In genomic region chr4:62528874-62529273, GRCh38 we compare ENCODE assay signal across 17 cellular contexts.
A peak's percentile ranks its signal among the peaks of the same experiment; 100 is the strongest.
DNase-seq lines count a peak whose midpoint lies in the region; ATAC-seq and TF ChIP-seq lines count a peak whose summit lies in the region.
"Had no signal": no experiment of that assay in that cellular context is flagged by ENCODE, and none has a peak within 500 bp of the region (broad histone marks: within the 10 kb centered on the region; RNA-seq: fewer than 3 reads in every experiment).

No MANE protein-coding gene starts in this region.

- H3K4me3 ChIP-seq in PC-3 (ENCODE audit: low read length) (no peak overlapping the region), epithelial cell of esophagus (ENCODE audit: low read length) (no peak overlapping the region), OCI-LY7 (ENCODE audit: low read depth, low read length, poor library complexity, severe bottlenecking) (no peak overlapping the region), trophoblast cell (ENCODE audit: low read depth, low read length) (no peak overlapping the region)
- H3K4me3 ChIP-seq: SJCRH30 had no signal

- DNase-seq in PC-3 (peak; percentile 33), epithelial cell of esophagus (ENCODE audit: low read depth) (peak; percentile 0), mesothelial cell of epicardium (ENCODE audit: low spot score in 2 of 2, unreplicated experiment in 2 of 2) (no peak), OCI-LY7 (ENCODE audit: low spot score) (no peak), Calu3 (no peak), trophoblast cell (no peak)
- DNase-seq: C1 segment of cervical spinal cord, COR-L47, DMS153, H7, Kasumi-1, NCI-H187 treated with DMSO at 0.1 percent for 48 hours, NCI-H446, NCI-H69, SJCRH30 had no signal

- no peak overlapping the region for H3K4ac ChIP-seq in trophoblast cell (ENCODE audit: low read depth, low read length)

- H2AK5ac ChIP-seq in trophoblast cell (ENCODE audit: low read length): no peak overlapping the region

- H3K9me3 Mint-ChIP-seq in mesothelial cell of epicardium (peaks cover 14% of the 10 kb centered on the region), Calu3 (ENCODE audit: low read depth, unreplicated experiment) (peaks cover 16% of the 10 kb centered on the region)

- no peak overlapping the region for H4K12ac ChIP-seq in trophoblast cell (ENCODE audit: low read depth, low read length)

- H2BK12ac ChIP-seq in trophoblast cell (ENCODE audit: low read length): no peak overlapping the region

- peaks cover 3% of the 10 kb centered on the region for H3K4me1 Mint-ChIP-seq in mesothelial cell of epicardium
- H3K4me1 Mint-ChIP-seq in Calu3 (ENCODE audit: low read depth, unreplicated experiment): no peaks in the 10 kb centered on the region
- H3K4me1 Mint-ChIP-seq: IgD-negative memory B cell had no signal

- no peak overlapping the region for H3K4me2 ChIP-seq in PC-3 (ENCODE audit: low read length)
- H3K4me2 ChIP-seq in OCI-LY7 (ENCODE audit: low read length): no peak overlapping the region
- H3K4me2 ChIP-seq in trophoblast cell (ENCODE audit: low read length): no peak overlapping the region

- H3K4me1 ChIP-seq in PC-3 (ENCODE audit: insufficient read depth, low read length): no peaks in the 10 kb centered on the region
- H3K4me1 ChIP-seq in OCI-LY7 (ENCODE audit: insufficient read depth, low read length, poor library complexity, severe bottlenecking): no peaks in the 10 kb centered on the region
- no peaks in the 10 kb centered on the region for H3K4me1 ChIP-seq in trophoblast cell (ENCODE audit: control insufficient read depth in 1 of 2, insufficient read depth in 2 of 2, low read length in 2 of 2)
- H3K4me1 ChIP-seq: SJCRH30 had no signal

- H3K27ac Mint-ChIP-seq in mesothelial cell of epicardium: peak overlapping the region; percentile 30
- H3K27ac Mint-ChIP-seq in Calu3 (ENCODE audit: unreplicated experiment): no peak overlapping the region
- H3K27ac Mint-ChIP-seq: IgD-negative memory B cell had no signal

- intact Hi-C loops in PC-3 (cut with micrococcal nuclease): no loop called here
- intact Hi-C loops in OCI-LY7 (cut with micrococcal nuclease; ENCODE audit: unreplicated experiment): no loop called here
- intact Hi-C loops in Calu3 (cut with micrococcal nuclease; ENCODE audit: unreplicated experiment): no loop called here

- H2AFZ ChIP-seq in PC-3 (ENCODE audit: low read length) (peak overlapping the region; percentile 33; the same call in 1 of the 2 replicates), OCI-LY7 (ENCODE audit: low read length) (no peak overlapping the region), trophoblast cell (ENCODE audit: insufficient read depth, low read length, poor library complexity) (no peak overlapping the region)

- H3K4me3 Mint-ChIP-seq in mesothelial cell of epicardium (no peak overlapping the region), Calu3 (ENCODE audit: low read depth, unreplicated experiment) (no peak overlapping the region)
- H3K4me3 Mint-ChIP-seq: IgD-negative memory B cell had no signal

- no peak overlapping the region for H3K27ac ChIP-seq in PC-3 (ENCODE audit: low read length)
- no peak overlapping the region for H3K27ac ChIP-seq in OCI-LY7 (ENCODE audit: low read depth, low read length, poor library complexity, severe bottlenecking)
- no peak overlapping the region for H3K27ac ChIP-seq in trophoblast cell (ENCODE audit: low read depth, low read length)
- H3K27ac ChIP-seq: SJCRH30 had no signal

- BruUV-seq in PC-3 (replicated peaks; lab: Mats Ljungman, UMichigan) (no TSS peak), OCI-LY7 (replicated peaks; lab: Mats Ljungman, UMichigan) (no TSS peak), Calu3 (replicated peaks; lab: Mats Ljungman, UMichigan) (no TSS peak)

- H3K27me3 Mint-ChIP-seq in mesothelial cell of epicardium (ENCODE audit: low read depth) (no peaks in the 10 kb centered on the region), Calu3 (ENCODE audit: unreplicated experiment) (no peaks in the 10 kb centered on the region)
- H3K27me3 Mint-ChIP-seq: IgD-negative memory B cell had no signal

- no peaks in the 10 kb centered on the region for H3K79me1 ChIP-seq in trophoblast cell (ENCODE audit: low read length)

- no CpG with 5 or more reads among the region's 2 CpGs for WGBS in trophoblast cell (ENCODE audit: extremely low coverage, insufficient coverage, insufficient read length)

- no peak overlapping the region for H4K91ac ChIP-seq in trophoblast cell (ENCODE audit: low read depth, low read length)

- H3F3A ChIP-seq in PC-3 (ENCODE audit: low read length, unreplicated experiment): no peaks in the 10 kb centered on the region

- no peak overlapping the region for H3K23ac ChIP-seq in trophoblast cell (ENCODE audit: low read length)

- H4K20me1 ChIP-seq in PC-3 (ENCODE audit: low read length) (no peaks in the 10 kb centered on the region), OCI-LY7 (ENCODE audit: insufficient read depth, low read length) (no peaks in the 10 kb centered on the region)

- H3K14ac ChIP-seq in trophoblast cell (ENCODE audit: low read length): no peak overlapping the region

- no peaks in the 10 kb centered on the region for H3K36me3 ChIP-seq in PC-3 (ENCODE audit: low read depth, low read length)
- H3K36me3 ChIP-seq in OCI-LY7 (ENCODE audit: insufficient read depth, low read length): no peaks in the 10 kb centered on the region
- H3K36me3 ChIP-seq in trophoblast cell (ENCODE audit: control insufficient read depth in 1 of 2, insufficient read depth in 2 of 2, low read length in 2 of 2): no peaks in the 10 kb centered on the region
- H3K36me3 ChIP-seq: SJCRH30 had no signal

- H3K9me2 ChIP-seq in PC-3 (replicated peaks; ENCODE audit: low read length): no peaks in the 10 kb centered on the region
- H3K9me2 ChIP-seq in OCI-LY7 (ENCODE audit: insufficient read depth, low read length): no peaks in the 10 kb centered on the region

- H2BK5ac ChIP-seq in trophoblast cell (ENCODE audit: low read depth, low read length, poor library complexity): no peak overlapping the region

- H3K27me3 ChIP-seq in PC-3 (ENCODE audit: low read length): no peaks in the 10 kb centered on the region
- no peaks in the 10 kb centered on the region for H3K27me3 ChIP-seq in trophoblast cell (ENCODE audit: insufficient read depth, low read length)
- H3K27me3 ChIP-seq: SJCRH30 had no signal

- TF ChIP-seq CTCF in PC-3 (conservative IDR thresholded peaks at IDR 0.05; ENCODE audit: low read depth, low read length) (0 out of 2 replicates have a peak, but pooled peaks have one; percentile 11), epithelial cell of esophagus (IDR thresholded peaks at IDR 0.05; ENCODE audit: insufficient read depth, low read depth, low read length, missing control alignments) (no peak), mesothelial cell of epicardium (IDR thresholded peaks at IDR 0.05; ENCODE audit: unreplicated experiment) (no peak), OCI-LY7 (conservative IDR thresholded peaks at IDR 0.05; ENCODE audit: low read length) (no peak), Calu3 (IDR thresholded peaks at IDR 0.05; ENCODE audit: unreplicated experiment) (no peak)

- H3K9ac ChIP-seq in PC-3 (ENCODE audit: low read length) (no peak overlapping the region), trophoblast cell (ENCODE audit: low read length) (no peak overlapping the region)

- CTCF ChIA-PET in PC-3 (lab: Charles Lee): no interaction called here
- CTCF ChIA-PET in OCI-LY7 (lab: Charles Lee; ENCODE audit: unreplicated experiment): no interaction called here
- CTCF ChIA-PET in Calu3 (lab: Charles Lee): no interaction called here

- H3K18ac ChIP-seq in trophoblast cell (ENCODE audit: low read length): no peak overlapping the region

- H3K79me2 ChIP-seq in PC-3 (ENCODE audit: low read length): no peaks in the 10 kb centered on the region
- no peaks in the 10 kb centered on the region for H3K79me2 ChIP-seq in OCI-LY7 (ENCODE audit: insufficient read depth, low read depth, low read length)
- no peaks in the 10 kb centered on the region for H3K79me2 ChIP-seq in trophoblast cell (ENCODE audit: control insufficient read depth, insufficient read depth, low read length, poor library complexity)

- H4K8ac ChIP-seq in trophoblast cell (ENCODE audit: low read depth, low read length): no peak overlapping the region

- POLR2A ChIA-PET in PC-3 (lab: Charles Lee; ENCODE audit: unreplicated experiment): no interaction called here
- POLR2A ChIA-PET in OCI-LY7 (lab: Charles Lee): no interaction called here

- H3K36me3 Mint-ChIP-seq in mesothelial cell of epicardium: no peaks in the 10 kb centered on the region
- no peaks in the 10 kb centered on the region for H3K36me3 Mint-ChIP-seq in Calu3 (ENCODE audit: insufficient read depth, unreplicated experiment)
- H3K36me3 Mint-ChIP-seq: IgD-negative memory B cell had no signal

- ATAC-seq in HG03432 (IDR thresholded peaks at IDR 0.05; ENCODE audit: unreplicated experiment) (peak; percentile 50), PC-3 (no peak)

- H2BK120ac ChIP-seq in trophoblast cell (ENCODE audit: insufficient read depth, low read length, poor library complexity): no peak overlapping the region

- H3K9me3 ChIP-seq in PC-3 (ENCODE audit: low read length): no peaks in the 10 kb centered on the region
- no peaks in the 10 kb centered on the region for H3K9me3 ChIP-seq in OCI-LY7 (ENCODE audit: low read length)
- H3K9me3 ChIP-seq in trophoblast cell (ENCODE audit: insufficient read depth, low read depth, low read length): no peaks in the 10 kb centered on the region
- H3K9me3 ChIP-seq: SJCRH30 had no signal

Comparison
In these comparisons a context has a peak if more than half of its experiments do, and no peak if none do; other contexts are left out.
1. DNase-seq: peak in PC-3 (single experiment) and epithelial cell of esophagus (single experiment); none in mesothelial cell of epicardium (0 of 2), OCI-LY7 (single experiment), Calu3 (single experiment) and trophoblast cell (0 of 2).